ENCODE assay signal across 7 cellular contexts in the genomic region with DNA sequence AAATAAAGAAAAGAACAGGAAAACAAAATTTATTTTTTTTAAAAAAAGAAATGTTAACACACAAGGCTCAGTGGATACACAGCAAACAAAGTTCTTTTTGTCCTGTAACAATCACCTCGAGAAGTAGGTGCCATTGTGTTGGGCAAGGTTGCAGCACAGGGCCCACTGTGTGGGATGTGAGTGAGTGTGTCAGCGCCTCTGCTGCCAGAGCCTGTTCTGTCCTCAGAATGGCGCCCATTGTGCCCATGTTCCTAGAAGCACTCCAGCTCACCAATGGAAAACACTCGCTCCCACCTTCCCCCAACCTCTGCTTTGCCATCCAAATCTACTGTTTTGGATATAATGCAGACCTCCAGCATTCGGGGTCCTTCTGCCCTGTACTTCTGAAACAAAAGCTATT.
"Had no signal": no experiment of that assay in that cellular context is flagged by ENCODE, and none has a peak within 500 bp of the region (broad histone marks: within the 10 kb centered on the region; RNA-seq: fewer than 3 reads in every experiment).

No MANE protein-coding gene starts in this region.

- ATAC-seq: HepG2, K562 had no signal

- DNase-seq: IMR-90, KBM-7, KG1 had no signal

- H3K4me3 ChIP-seq: K562 had no signal

- H3K4me2 ChIP-seq: KMS-11 had no signal

- H3K27ac ChIP-seq: HL-60, KMS-11 had no signal

- H3K9ac ChIP-seq: KMS-11 had no signal
